In the genomic region with DNA sequence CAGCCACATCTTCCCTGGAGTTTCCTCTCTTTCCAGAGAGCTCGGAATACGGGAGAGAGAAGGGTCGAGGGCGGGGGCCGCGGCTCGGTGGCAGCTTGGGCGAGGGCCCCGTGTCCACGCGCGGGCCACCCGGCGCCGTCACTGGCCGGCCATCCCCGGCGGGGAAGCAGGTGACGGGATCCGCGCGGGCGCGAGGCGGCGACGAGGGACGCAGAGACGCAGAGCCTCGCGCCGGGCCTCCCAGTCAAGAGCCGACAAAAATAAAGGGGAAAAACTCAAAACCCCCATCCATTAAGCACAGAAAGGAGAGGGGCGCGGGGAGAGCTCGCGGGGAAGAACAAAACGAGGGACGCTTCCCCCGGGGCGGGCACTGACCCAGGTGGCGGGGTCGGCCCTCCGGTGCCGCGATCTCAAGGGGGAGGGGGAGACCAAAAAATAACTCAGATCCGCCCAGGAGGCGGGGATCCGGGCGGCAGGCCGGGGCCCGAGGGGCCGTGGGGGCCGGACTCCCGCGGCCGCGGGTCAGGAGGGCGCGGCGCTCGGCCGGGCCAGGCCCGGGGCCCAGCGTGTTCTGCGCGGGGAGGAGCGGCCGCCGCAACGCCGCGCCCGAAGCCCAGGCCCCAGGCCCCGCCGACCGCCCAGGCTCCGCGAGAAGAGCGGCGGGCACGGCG, we compare ENCODE assay signal across 8 cellular contexts. TPM values are rescaled to one million over a fixed set of nuclear protein-coding genes. Genes with fewer than 3 reads are reported as not detected.
DNase-seq lines count a peak whose midpoint lies in the region; ATAC-seq and TF ChIP-seq lines count a peak whose summit lies in the region.

No MANE protein-coding gene starts in this region.

- H3K79me2 ChIP-seq in trophoblast cell (ENCODE audit: control insufficient read depth, insufficient read depth, low read length, poor library complexity): peaks cover 6% of the 10 kb centered on the region

- peak overlapping the region; percentile 97 for H3K9ac ChIP-seq in trophoblast cell (ENCODE audit: low read length)

- intact Hi-C loops in uterus (cut with DNase I; ENCODE audit: low total_unique reads): loop anchor here (10.0 kb wide), 2 partner anchors 82 to 178 kb away; a partner anchor contains a TSS

- ATAC-seq in GM18907 (IDR thresholded peaks at IDR 0.05; ENCODE audit: unreplicated experiment): peak; percentile 48
- peak; percentile 37 for ATAC-seq in HG03103 (IDR thresholded peaks at IDR 0.05; ENCODE audit: low read depth, unreplicated experiment)

- H3K4me1 ChIP-seq in cardiac muscle cell (ENCODE audit: low read depth) (peaks cover 11% of the 10 kb centered on the region), trophoblast cell (ENCODE audit: control insufficient read depth in 1 of 2, insufficient read depth in 2 of 2, low read length in 2 of 2) (peaks cover 2 to 5% of the 10 kb centered on the region in 2 experiments), uterus (peaks cover 0 to 13% of the 10 kb centered on the region in 2 donors)

- H4K91ac ChIP-seq in trophoblast cell (ENCODE audit: low read depth, low read length): peak overlapping the region; percentile 75

- H2BK120ac ChIP-seq in trophoblast cell (ENCODE audit: insufficient read depth, low read length, poor library complexity): peak overlapping the region; percentile 63

- H3K4ac ChIP-seq in trophoblast cell (ENCODE audit: low read depth, low read length): peak overlapping the region; percentile 19

- H3K4me3 Mint-ChIP-seq in activated naive CD4-positive, alpha-beta T cell treated with anti-CD3 and anti-CD28 coated beads, Interleukin-2, amount 10 ng/mL, durations not matched to agents 7 days and 5 days: peak overlapping the region; percentile 94

- H2BK5ac ChIP-seq in trophoblast cell (ENCODE audit: low read depth, low read length, poor library complexity): peak overlapping the region; percentile 86

- no peak overlapping the region for H3K23ac ChIP-seq in trophoblast cell (ENCODE audit: low read length)

- no peak for TF ChIP-seq POLR2A in uterus (IDR thresholded peaks at IDR 0.05)

- no peaks in the 10 kb centered on the region for H3K27me3 ChIP-seq in cardiac muscle cell
- H3K27me3 ChIP-seq in trophoblast cell (ENCODE audit: insufficient read depth, low read length): no peaks in the 10 kb centered on the region
- H3K27me3 ChIP-seq in uterus: no peaks in the 10 kb centered on the region

- peak overlapping the region; percentile 80 for H2AFZ ChIP-seq in trophoblast cell (ENCODE audit: insufficient read depth, low read length, poor library complexity)

- CTCF ChIA-PET in RWPE1 (lab: Yijun Ruan, JAX): no interaction called here
- CTCF ChIA-PET in activated naive CD4-positive, alpha-beta T cell treated with anti-CD3 and anti-CD28 coated beads, Interleukin-2, amount 10 ng/mL, durations not matched to agents 7 days and 5 days (lab: Charles Lee): interaction anchor here (1.0 to 1.3 kb wide), 3 partner anchors 155 to 402 kb away, joined by 3 to 4 read pairs (median 4); no protein-coding TSS in a partner anchor

- peak overlapping the region; percentile 97 for H3K27ac Mint-ChIP-seq in activated naive CD4-positive, alpha-beta T cell treated with anti-CD3 and anti-CD28 coated beads, Interleukin-2, amount 10 ng/mL, durations not matched to agents 7 days and 5 days

- H2AK5ac ChIP-seq in trophoblast cell (ENCODE audit: low read length): peak overlapping the region; percentile 22

- H3K4me2 ChIP-seq in trophoblast cell (ENCODE audit: low read length): peak overlapping the region; percentile 99

- H3K4me1 Mint-ChIP-seq in activated naive CD4-positive, alpha-beta T cell treated with anti-CD3 and anti-CD28 coated beads, Interleukin-2, amount 10 ng/mL, durations not matched to agents 7 days and 5 days: peaks cover 26% of the 10 kb centered on the region

- peak overlapping the region; percentile 96 for H3K18ac ChIP-seq in trophoblast cell (ENCODE audit: low read length)

- H4K12ac ChIP-seq in trophoblast cell (ENCODE audit: low read depth, low read length): peak overlapping the region; percentile 76

- peak overlapping the region; percentile 82 for H4K8ac ChIP-seq in trophoblast cell (ENCODE audit: low read depth, low read length)

- no peaks in the 10 kb centered on the region for H3K9me3 Mint-ChIP-seq in activated naive CD4-positive, alpha-beta T cell treated with anti-CD3 and anti-CD28 coated beads, Interleukin-2, amount 10 ng/mL, durations not matched to agents 7 days and 5 days

- H3K4me3 ChIP-seq in AG09309 (ENCODE audit: control insufficient read depth, low read depth, low read length): peak overlapping the region; percentile 61
- H3K4me3 ChIP-seq in cardiac muscle cell: peak overlapping the region; percentile 76
- peak overlapping the region; percentile 96 for H3K4me3 ChIP-seq in trophoblast cell (ENCODE audit: low read depth, low read length)
- H3K4me3 ChIP-seq in uterus: peak overlapping the region; percentile 75 to 90

- no CpG with 5 or more reads among the region's 83 CpGs for WGBS in trophoblast cell (ENCODE audit: extremely low coverage, insufficient coverage, insufficient read length)

- peaks cover 20% of the 10 kb centered on the region for H3K36me3 Mint-ChIP-seq in activated naive CD4-positive, alpha-beta T cell treated with anti-CD3 and anti-CD28 coated beads, Interleukin-2, amount 10 ng/mL, durations not matched to agents 7 days and 5 days

- peak overlapping the region; percentile 99 for H3K27ac ChIP-seq in RWPE1
- H3K27ac ChIP-seq in cardiac muscle cell: peak overlapping the region; percentile 99
- H3K27ac ChIP-seq in trophoblast cell (ENCODE audit: low read depth, low read length): peak overlapping the region; percentile 98
- H3K27ac ChIP-seq in uterus: peak overlapping the region; percentile 98 to 99

- POLR2A ChIA-PET in RWPE1 (lab: Yijun Ruan, JAX; ENCODE audit: low non-redundant PET): interaction anchor here (0.6 to 0.7 kb wide), 2 partner anchors 10 to 21 kb away, joined by 3 to 4 read pairs; no protein-coding TSS in a partner anchor

- DNase-seq in AG09309 (ENCODE audit: low read depth) (no peak), RWPE1 (ENCODE audit: low spot score) (no peak), cardiac muscle cell (ENCODE audit: low read depth in 1 of 2, low spot score in 1 of 2) (peak; percentile 11 to 61), trophoblast cell (peak; percentile 19 to 74), uterus (peak; percentile 39 to 57)
- DNase-seq in activated naive CD4-positive, alpha-beta T cell treated with anti-CD3 and anti-CD28 coated beads, Interleukin-2, amount 10 ng/mL, durations not matched to agents 7 days and 5 days: peak; percentile 67

- no peaks in the 10 kb centered on the region for H3K9me3 ChIP-seq in cardiac muscle cell (ENCODE audit: low read depth)
- no peaks in the 10 kb centered on the region for H3K9me3 ChIP-seq in trophoblast cell (ENCODE audit: insufficient read depth, low read depth, low read length)
- no peaks in the 10 kb centered on the region for H3K9me3 ChIP-seq in uterus

- H3K36me3 ChIP-seq in cardiac muscle cell (peaks cover 13% of the 10 kb centered on the region), trophoblast cell (ENCODE audit: control insufficient read depth in 1 of 2, insufficient read depth in 2 of 2, low read length in 2 of 2) (no peaks in the 10 kb centered on the region), uterus (no peaks in the 10 kb centered on the region)

- H2BK12ac ChIP-seq in trophoblast cell (ENCODE audit: low read length): no peak overlapping the region

- TF ChIP-seq CTCF in AG09309 (IDR thresholded peaks at IDR 0.05; ENCODE audit: control insufficient read depth, insufficient read depth, low read depth, low read length, missing control alignments): no peak
- no peak for TF ChIP-seq CTCF in RWPE1 (conservative IDR thresholded peaks at IDR 0.05; ENCODE audit: low read depth)
- no peak for TF ChIP-seq CTCF in cardiac muscle cell (IDR thresholded peaks at IDR 0.05; ENCODE audit: low read depth, low read length)
- no peak for TF ChIP-seq CTCF in uterus (IDR thresholded peaks at IDR 0.05)

- H3K14ac ChIP-seq in trophoblast cell (ENCODE audit: low read length): peak overlapping the region; percentile 94

- peaks cover 25% of the 10 kb centered on the region for H3K27me3 Mint-ChIP-seq in activated naive CD4-positive, alpha-beta T cell treated with anti-CD3 and anti-CD28 coated beads, Interleukin-2, amount 10 ng/mL, durations not matched to agents 7 days and 5 days

- H3K79me1 ChIP-seq in trophoblast cell (ENCODE audit: low read length): peaks cover 11% of the 10 kb centered on the region

RNA-seq across cellular contexts. Expression of a gene that starts 0.7 kb away (rescaled TPM):
- total RNA-seq in cardiac muscle cell (19.4 and 28.1 TPM in 2 replicates), uterus (10 to 100 TPM; 33.2 to 55.5 (median 51.8) TPM)
- 22.0 and 30.0 TPM in 2 replicates for polyA plus RNA-seq in cardiac muscle cell
- 23.5 and 23.9 TPM in 2 replicates for polyA plus RNA-seq in trophoblast cell (2013)

RNA-seq across cellular contexts. Expression of a gene that starts 59.8 kb away (rescaled TPM):
- 32.4 and 47.4 TPM in 2 replicates for total RNA-seq in cardiac muscle cell
- polyA plus RNA-seq in cardiac muscle cell: 30.3 and 31.1 TPM in 2 replicates
- 48.8 and 50.5 TPM in 2 replicates for polyA plus RNA-seq in trophoblast cell (2013)
- 100 to 1,000 TPM in 1 of 4 donors, 10 to 100 TPM in 3; 62.4 to 143 (median 94.4) TPM for total RNA-seq in uterus

Comparison
In these comparisons a context has a peak if more than half of its experiments do, and no peak if none do; other contexts are left out.
1. DNase-seq: peak in activated naive CD4-positive, alpha-beta T cell treated with anti-CD3 and anti-CD28 coated beads, Interleukin-2, amount 10 ng/mL, durations not matched to agents 7 days and 5 days (single experiment), cardiac muscle cell (2 of 2), trophoblast cell (2 of 2) and uterus (2 of 2); none in AG09309 (single experiment) and RWPE1 (single experiment).
2. Peak in every context shown above with its lines, with median percentiles within 50 percentile points of each other: H3K4me3 ChIP-seq and H3K27ac ChIP-seq.